In the genomic region with DNA sequence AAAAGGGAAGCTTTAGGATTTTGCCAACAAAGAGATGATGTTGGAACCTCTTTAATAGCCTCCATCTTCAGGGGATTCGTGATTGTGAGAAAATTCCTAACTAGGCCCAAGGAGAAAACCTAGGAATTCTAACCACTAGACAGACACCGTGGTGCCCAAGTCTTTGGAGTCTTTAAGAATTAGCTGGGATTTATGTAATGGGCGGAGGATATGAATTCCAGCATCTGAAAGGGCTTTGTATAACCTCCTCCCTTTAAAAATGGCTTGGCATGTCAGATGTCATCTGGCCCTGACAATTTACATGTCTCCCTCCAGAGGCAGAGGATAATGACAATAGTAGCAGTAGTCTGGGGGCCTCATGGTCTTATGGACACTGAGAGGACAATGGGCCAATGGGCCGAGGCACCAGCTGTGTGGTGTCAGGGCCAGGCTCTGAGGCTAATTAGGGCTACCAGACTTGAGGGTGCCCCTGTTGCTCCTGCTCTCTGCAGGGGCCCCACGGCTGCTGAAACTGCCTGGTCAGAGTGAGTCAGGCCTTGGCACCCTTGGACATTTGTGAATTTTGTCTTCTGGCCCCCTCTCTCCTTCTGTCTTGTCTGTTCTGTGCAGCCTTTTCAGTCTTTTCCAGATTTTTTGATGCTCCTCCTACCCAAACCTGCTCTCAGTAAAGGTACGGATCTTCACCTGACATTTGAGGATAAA, we compare ENCODE assay signal across 21 cellular contexts.
A peak's percentile ranks its signal among the peaks of the same experiment; 100 is the strongest.
DNase-seq lines count a peak whose midpoint lies in the region; ATAC-seq, FAIRE-seq and TF ChIP-seq lines count a peak whose summit lies in the region.
"Had no signal": no experiment of that assay in that cellular context is flagged by ENCODE, and none has a peak within 500 bp of the region (broad histone marks: within the 10 kb centered on the region; RNA-seq: fewer than 3 reads in every experiment).

No MANE protein-coding gene starts in this region.

- no peaks in the 10 kb centered on the region for H3F3A ChIP-seq in GM23338 (replicated peaks; ENCODE audit: low read depth)

- 0 out of 2 replicates have a peak overlapping the region, but pooled peaks have one; percentile 52 for H2AFZ ChIP-seq in GM23338

- ATAC-seq in GM23338 (no peak), HG02973 (IDR thresholded peaks at IDR 0.05; ENCODE audit: unreplicated experiment) (no peak), GM18511 (IDR thresholded peaks at IDR 0.05; ENCODE audit: unreplicated experiment) (no peak)
- ATAC-seq: activated CD8-positive, alpha-beta T cell treated with anti-CD3 and anti-CD28 coated beads, Interleukin-2, amount 10 ng/mL, durations not matched to agents 7 days and 5 days; activated naive CD4-positive, alpha-beta T cell treated with anti-CD3 and anti-CD28 coated beads, Interleukin-2, amount 50 U/mL, for 72 hours; naive thymus-derived CD8-positive, alpha-beta T cell; psoas muscle; WTC11 had no signal

- H3K79me2 ChIP-seq in GM23338 (replicated peaks; ENCODE audit: insufficient read depth): no peaks in the 10 kb centered on the region

- H3K27me3 Mint-ChIP-seq in GM23338 (ENCODE audit: insufficient read depth, low read depth, poor library complexity): no peaks in the 10 kb centered on the region

- H3K4me3 Mint-ChIP-seq in GM23338: no peak overlapping the region
- H3K4me3 Mint-ChIP-seq: activated CD8-positive, alpha-beta T cell treated with anti-CD3 and anti-CD28 coated beads, Interleukin-2, amount 10 ng/mL, durations not matched to agents 7 days and 5 days; naive thymus-derived CD8-positive, alpha-beta T cell; WTC11 had no signal

- TF ChIP-seq CTCF in GM23338 (conservative IDR thresholded peaks at IDR 0.05; ENCODE audit: low read depth in 2 of 2) (no peak), foreskin fibroblast (IDR thresholded peaks at IDR 0.05; ENCODE audit: low read depth, low read length) (no peak)

- DNase-seq in GM23338 (ENCODE audit: low spot score) (no peak), foreskin fibroblast (peak; percentile 60 to 81), Kasumi-1 (lab: John Stamatoyannopoulos, UW) (no peak), NCI-H446 (lab: John Stamatoyannopoulos, UW) (no peak)
- DNase-seq: activated CD8-positive, alpha-beta T cell treated with anti-CD3 and anti-CD28 coated beads, Interleukin-2, amount 10 ng/mL, durations not matched to agents 7 days and 5 days; activated T-cell treated with anti-CD3 and anti-CD28 coated beads, Interleukin-2, amount 50 U/mL, for 48 hours; head of caudate nucleus; lower lobe of right lung; MM.1S; naive thymus-derived CD8-positive, alpha-beta T cell; psoas muscle; SHP77 treated with DMSO at 0.1 percent for 48 hours; stimulated activated CD4-positive, alpha-beta T cell treated with anti-CD3 and anti-CD28 coated beads, Interleukin-4, amount 100 ng/mL, for 4 hours; substantia nigra; T-helper 2 cell had no signal

- H4K20me1 ChIP-seq in GM23338 (replicated peaks; ENCODE audit: insufficient read depth): no peaks in the 10 kb centered on the region

- H3K4me1 Mint-ChIP-seq in GM23338: peaks cover 5% of the 10 kb centered on the region; the same call in 2 of the 3 replicates
- H3K4me1 Mint-ChIP-seq: naive thymus-derived CD8-positive, alpha-beta T cell had no signal

- peak; percentile 75 for FAIRE-seq in TTC549 (lab: Jason Lieb, UNC)

- H3K36me3 ChIP-seq in GM23338 (ENCODE audit: insufficient read depth): no peaks in the 10 kb centered on the region
- H3K36me3 ChIP-seq: lower lobe of right lung had no signal

- H3K27ac Mint-ChIP-seq in GM23338: no peak overlapping the region
- H3K27ac Mint-ChIP-seq: activated CD8-positive, alpha-beta T cell treated with anti-CD3 and anti-CD28 coated beads, Interleukin-2, amount 10 ng/mL, durations not matched to agents 7 days and 5 days; naive thymus-derived CD8-positive, alpha-beta T cell; WTC11 had no signal

- H3K9me3 Mint-ChIP-seq in GM23338: no peaks in the 10 kb centered on the region
- H3K9me3 Mint-ChIP-seq: activated naive CD4-positive, alpha-beta T cell treated with anti-CD3 and anti-CD28 coated beads, Interleukin-2, amount 50 U/mL, for 72 hours had no signal

- no peaks in the 10 kb centered on the region for H3K36me3 Mint-ChIP-seq in GM23338 (ENCODE audit: low read depth)
- H3K36me3 Mint-ChIP-seq: activated naive CD4-positive, alpha-beta T cell treated with anti-CD3 and anti-CD28 coated beads, Interleukin-2, amount 50 U/mL, for 72 hours; naive thymus-derived CD8-positive, alpha-beta T cell; WTC11 had no signal

- H3K9me2 ChIP-seq in GM23338 (ENCODE audit: insufficient read depth): peaks cover 15% of the 10 kb centered on the region

- no peak overlapping the region for H3K27ac ChIP-seq in GM23338 (ENCODE audit: low read depth)
- H3K27ac ChIP-seq: C4-2B, lower lobe of right lung, psoas muscle had no signal

- H3K4me1 ChIP-seq in GM23338 (ENCODE audit: insufficient read depth): no peaks in the 10 kb centered on the region
- H3K4me1 ChIP-seq: lower lobe of right lung, psoas muscle had no signal

- no peak overlapping the region for H3K4me2 ChIP-seq in GM23338

- no peaks in the 10 kb centered on the region for H3K27me3 ChIP-seq in GM23338 (ENCODE audit: insufficient read depth)

- no peak overlapping the region for H3K4me3 ChIP-seq in GM23338
- H3K4me3 ChIP-seq in foreskin fibroblast (ENCODE audit: low read depth in 1 of 2, low read length in 2 of 2): no peak overlapping the region
- H3K4me3 ChIP-seq: lower lobe of right lung, psoas muscle had no signal

TF ChIP-seq in GM23338, 12 proteins besides CTCF, POLR2A, EP300 and RAD21 (continues in another document):
- TF ChIP-seq EZH2phosphoT487 (IDR thresholded peaks at IDR 0.05; ENCODE audit: unreplicated experiment) (no peak), ZNF331 (CRISPR knock-in tag; IDR thresholded peaks at IDR 0.05; ENCODE audit: low read depth) (no peak), STAT1 (IDR thresholded peaks at IDR 0.05; ENCODE audit: unreplicated experiment) (no peak)
- TF ChIP-seq, protein P1, sequence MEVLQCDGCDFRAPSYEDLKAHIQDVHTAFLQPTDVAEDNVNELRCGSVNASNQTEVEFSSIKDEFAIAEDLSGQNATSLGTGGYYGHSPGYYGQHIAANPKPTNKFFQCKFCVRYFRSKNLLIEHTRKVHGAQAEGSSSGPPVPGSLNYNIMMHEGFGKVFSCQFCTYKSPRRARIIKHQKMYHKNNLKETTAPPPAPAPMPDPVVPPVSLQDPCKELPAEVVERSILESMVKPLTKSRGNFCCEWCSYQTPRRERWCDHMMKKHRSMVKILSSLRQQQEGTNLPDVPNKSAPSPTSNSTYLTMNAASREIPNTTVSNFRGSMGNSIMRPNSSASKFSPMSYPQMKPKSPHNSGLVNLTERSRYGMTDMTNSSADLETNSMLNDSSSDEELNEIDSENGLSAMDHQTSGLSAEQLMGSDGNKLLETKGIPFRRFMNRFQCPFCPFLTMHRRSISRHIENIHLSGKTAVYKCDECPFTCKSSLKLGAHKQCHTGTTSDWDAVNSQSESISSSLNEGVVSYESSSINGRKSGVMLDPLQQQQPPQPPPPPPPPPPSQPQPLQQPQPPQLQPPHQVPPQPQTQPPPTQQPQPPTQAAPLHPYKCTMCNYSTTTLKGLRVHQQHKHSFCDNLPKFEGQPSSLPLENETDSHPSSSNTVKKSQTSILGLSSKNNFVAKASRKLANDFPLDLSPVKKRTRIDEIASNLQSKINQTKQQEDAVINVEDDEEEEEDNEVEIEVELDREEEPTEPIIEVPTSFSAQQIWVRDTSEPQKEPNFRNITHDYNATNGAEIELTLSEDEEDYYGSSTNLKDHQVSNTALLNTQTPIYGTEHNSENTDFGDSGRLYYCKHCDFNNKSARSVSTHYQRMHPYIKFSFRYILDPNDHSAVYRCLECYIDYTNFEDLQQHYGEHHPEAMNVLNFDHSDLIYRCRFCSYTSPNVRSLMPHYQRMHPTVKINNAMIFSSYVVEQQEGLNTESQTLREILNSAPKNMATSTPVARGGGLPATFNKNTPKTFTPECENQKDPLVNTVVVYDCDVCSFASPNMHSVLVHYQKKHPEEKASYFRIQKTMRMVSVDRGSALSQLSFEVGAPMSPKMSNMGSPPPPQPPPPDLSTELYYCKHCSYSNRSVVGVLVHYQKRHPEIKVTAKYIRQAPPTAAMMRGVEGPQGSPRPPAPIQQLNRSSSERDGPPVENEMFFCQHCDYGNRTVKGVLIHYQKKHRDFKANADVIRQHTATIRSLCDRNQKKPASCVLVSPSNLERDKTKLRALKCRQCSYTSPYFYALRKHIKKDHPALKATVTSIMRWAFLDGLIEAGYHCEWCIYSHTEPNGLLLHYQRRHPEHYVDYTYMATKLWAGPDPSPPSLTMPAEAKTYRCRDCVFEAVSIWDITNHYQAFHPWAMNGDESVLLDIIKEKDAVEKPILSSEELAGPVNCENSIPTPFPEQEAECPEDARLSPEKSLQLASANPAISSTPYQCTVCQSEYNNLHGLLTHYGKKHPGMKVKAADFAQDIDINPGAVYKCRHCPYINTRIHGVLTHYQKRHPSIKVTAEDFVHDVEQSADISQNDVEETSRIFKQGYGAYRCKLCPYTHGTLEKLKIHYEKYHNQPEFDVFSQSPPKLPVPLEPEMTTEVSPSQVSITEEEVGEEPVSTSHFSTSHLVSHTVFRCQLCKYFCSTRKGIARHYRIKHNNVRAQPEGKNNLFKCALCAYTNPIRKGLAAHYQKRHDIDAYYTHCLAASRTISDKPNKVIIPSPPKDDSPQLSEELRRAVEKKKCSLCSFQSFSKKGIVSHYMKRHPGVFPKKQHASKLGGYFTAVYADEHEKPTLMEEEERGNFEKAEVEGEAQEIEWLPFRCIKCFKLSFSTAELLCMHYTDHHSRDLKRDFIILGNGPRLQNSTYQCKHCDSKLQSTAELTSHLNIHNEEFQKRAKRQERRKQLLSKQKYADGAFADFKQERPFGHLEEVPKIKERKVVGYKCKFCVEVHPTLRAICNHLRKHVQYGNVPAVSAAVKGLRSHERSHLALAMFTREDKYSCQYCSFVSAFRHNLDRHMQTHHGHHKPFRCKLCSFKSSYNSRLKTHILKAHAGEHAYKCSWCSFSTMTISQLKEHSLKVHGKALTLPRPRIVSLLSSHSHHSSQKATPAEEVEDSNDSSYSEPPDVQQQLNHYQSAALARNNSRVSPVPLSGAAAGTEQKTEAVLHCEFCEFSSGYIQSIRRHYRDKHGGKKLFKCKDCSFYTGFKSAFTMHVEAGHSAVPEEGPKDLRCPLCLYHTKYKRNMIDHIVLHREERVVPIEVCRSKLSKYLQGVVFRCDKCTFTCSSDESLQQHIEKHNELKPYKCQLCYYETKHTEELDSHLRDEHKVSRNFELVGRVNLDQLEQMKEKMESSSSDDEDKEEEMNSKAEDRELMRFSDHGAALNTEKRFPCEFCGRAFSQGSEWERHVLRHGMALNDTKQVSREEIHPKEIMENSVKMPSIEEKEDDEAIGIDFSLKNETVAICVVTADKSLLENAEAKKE (CRISPR knock-in tag; IDR thresholded peaks at IDR 0.05): no peak
- TF ChIP-seq, protein P2, sequence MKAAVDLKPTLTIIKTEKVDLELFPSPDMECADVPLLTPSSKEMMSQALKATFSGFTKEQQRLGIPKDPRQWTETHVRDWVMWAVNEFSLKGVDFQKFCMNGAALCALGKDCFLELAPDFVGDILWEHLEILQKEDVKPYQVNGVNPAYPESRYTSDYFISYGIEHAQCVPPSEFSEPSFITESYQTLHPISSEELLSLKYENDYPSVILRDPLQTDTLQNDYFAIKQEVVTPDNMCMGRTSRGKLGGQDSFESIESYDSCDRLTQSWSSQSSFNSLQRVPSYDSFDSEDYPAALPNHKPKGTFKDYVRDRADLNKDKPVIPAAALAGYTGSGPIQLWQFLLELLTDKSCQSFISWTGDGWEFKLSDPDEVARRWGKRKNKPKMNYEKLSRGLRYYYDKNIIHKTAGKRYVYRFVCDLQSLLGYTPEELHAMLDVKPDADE (IDR thresholded peaks at IDR 0.05): no peak

Comparison
In these comparisons a context has a peak if more than half of its experiments do, and no peak if none do; other contexts are left out.
1. DNase-seq: peak in foreskin fibroblast (2 of 2); none in GM23338 (single experiment), Kasumi-1 (0 of 2) and NCI-H446 (0 of 2).